Comparison of ENCODE assay signal across 1 cellular context in the genomic region with DNA sequence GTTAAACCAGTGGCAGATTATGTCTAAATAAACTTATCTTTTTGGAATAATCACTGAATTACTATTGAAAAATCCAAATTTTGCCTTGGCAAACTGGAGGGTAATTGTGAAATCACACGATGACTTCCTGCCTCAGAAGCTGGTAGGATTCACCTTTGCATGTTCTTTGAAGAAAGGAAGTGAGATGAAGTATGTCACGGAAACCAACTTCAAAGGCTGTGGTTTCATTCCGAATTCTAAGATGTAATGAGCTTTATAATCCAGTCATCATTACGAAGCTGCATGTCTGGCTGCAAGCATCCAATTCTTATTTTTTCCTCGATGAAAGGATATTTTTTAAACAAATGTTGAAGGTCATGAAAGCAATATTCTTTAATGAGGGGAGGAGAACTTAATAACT.
TF ChIP-seq lines count a peak whose summit lies in the region.

No MANE protein-coding gene starts in this region.

TF ChIP-seq in GM12878, 131 proteins besides CTCF, POLR2A, EP300 and RAD21 (continued from another document and continues in another):
- TF ChIP-seq, protein P1, sequence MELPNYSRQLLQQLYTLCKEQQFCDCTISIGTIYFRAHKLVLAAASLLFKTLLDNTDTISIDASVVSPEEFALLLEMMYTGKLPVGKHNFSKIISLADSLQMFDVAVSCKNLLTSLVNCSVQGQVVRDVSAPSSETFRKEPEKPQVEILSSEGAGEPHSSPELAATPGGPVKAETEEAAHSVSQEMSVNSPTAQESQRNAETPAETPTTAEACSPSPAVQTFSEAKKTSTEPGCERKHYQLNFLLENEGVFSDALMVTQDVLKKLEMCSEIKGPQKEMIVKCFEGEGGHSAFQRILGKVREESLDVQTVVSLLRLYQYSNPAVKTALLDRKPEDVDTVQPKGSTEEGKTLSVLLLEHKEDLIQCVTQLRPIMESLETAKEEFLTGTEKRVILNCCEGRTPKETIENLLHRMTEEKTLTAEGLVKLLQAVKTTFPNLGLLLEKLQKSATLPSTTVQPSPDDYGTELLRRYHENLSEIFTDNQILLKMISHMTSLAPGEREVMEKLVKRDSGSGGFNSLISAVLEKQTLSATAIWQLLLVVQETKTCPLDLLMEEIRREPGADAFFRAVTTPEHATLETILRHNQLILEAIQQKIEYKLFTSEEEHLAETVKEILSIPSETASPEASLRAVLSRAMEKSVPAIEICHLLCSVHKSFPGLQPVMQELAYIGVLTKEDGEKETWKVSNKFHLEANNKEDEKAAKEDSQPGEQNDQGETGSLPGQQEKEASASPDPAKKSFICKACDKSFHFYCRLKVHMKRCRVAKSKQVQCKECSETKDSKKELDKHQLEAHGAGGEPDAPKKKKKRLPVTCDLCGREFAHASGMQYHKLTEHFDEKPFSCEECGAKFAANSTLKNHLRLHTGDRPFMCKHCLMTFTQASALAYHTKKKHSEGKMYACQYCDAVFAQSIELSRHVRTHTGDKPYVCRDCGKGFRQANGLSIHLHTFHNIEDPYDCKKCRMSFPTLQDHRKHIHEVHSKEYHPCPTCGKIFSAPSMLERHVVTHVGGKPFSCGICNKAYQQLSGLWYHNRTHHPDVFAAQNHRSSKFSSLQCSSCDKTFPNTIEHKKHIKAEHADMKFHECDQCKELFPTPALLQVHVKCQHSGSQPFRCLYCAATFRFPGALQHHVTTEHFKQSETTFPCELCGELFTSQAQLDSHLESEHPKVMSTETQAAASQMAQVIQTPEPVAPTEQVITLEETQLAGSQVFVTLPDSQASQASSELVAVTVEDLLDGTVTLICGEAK (IDR thresholded peaks at IDR 0.05; ENCODE audit: borderline replicate concordance): no peak
- TF ChIP-seq DPF2 (IDR thresholded peaks at IDR 0.05) (0 out of 2 replicates have a peak, but pooled peaks have one; percentile 39), FOXM1 (IDR thresholded peaks at IDR 0.05; ENCODE audit: low read depth, low read length) (no peak), STAT3 (IDR thresholded peaks at IDR 0.05; ENCODE audit: low read depth, low read length) (0 out of 2 replicates have a peak, but pooled peaks have one; percentile 36), EGR1 (IDR thresholded peaks at IDR 0.05; ENCODE audit: borderline replicate concordance in 1 of 2, low read depth in 2 of 2, low read length in 2 of 2) (no peak), IKZF2 (IDR thresholded peaks at IDR 0.05) (peak; percentile 52 to 63; a peak in 2 of 4 replicates), TCF7 (IDR thresholded peaks at IDR 0.05; ENCODE audit: borderline replicate concordance) (peak; percentile 86), JUND (IDR thresholded peaks at IDR 0.05; ENCODE audit: low read depth, low read length) (no peak), CREB1 (IDR thresholded peaks at IDR 0.05; ENCODE audit: low read depth) (peak; percentile 78), IKZF1 (conservative IDR thresholded peaks at IDR 0.05) (peak; percentile 29; the same call in 1 of the 2 replicates), SMAD1 (IDR thresholded peaks at IDR 0.05; ENCODE audit: low read depth, partially characterized antibody) (no peak), FOXK2 (IDR thresholded peaks at IDR 0.05) (no peak), ETV6 (conservative IDR thresholded peaks at IDR 0.05 in 1 of 2, IDR thresholded peaks at IDR 0.05 in 1 of 2; ENCODE audit: borderline replicate concordance in 1 of 2, low read depth in 1 of 2) (peak in 1 of 2 experiments; percentile 54; a peak in 1 of 4 replicates), HCFC1 (IDR thresholded peaks at IDR 0.05; ENCODE audit: low read length) (no peak), CREM (IDR thresholded peaks at IDR 0.05; ENCODE audit: low read depth) (0 out of 2 replicates have a peak, but pooled peaks have one; percentile 47), MTA2 (IDR thresholded peaks at IDR 0.05; ENCODE audit: low read depth) (peak; percentile 75), ASH2L (IDR thresholded peaks at IDR 0.05; ENCODE audit: borderline replicate concordance, low read depth) (no peak), NR2C1 (IDR thresholded peaks at IDR 0.05) (no peak), STAT1 (conservative IDR thresholded peaks at IDR 0.05) (no peak), POU2F2 (IDR thresholded peaks at IDR 0.05; ENCODE audit: borderline replicate concordance, low read depth, low read length) (peak; percentile 53; the same call in 1 of the 3 replicates), ZNF217 (IDR thresholded peaks at IDR 0.05) (no peak)
- TF ChIP-seq, protein P2, sequence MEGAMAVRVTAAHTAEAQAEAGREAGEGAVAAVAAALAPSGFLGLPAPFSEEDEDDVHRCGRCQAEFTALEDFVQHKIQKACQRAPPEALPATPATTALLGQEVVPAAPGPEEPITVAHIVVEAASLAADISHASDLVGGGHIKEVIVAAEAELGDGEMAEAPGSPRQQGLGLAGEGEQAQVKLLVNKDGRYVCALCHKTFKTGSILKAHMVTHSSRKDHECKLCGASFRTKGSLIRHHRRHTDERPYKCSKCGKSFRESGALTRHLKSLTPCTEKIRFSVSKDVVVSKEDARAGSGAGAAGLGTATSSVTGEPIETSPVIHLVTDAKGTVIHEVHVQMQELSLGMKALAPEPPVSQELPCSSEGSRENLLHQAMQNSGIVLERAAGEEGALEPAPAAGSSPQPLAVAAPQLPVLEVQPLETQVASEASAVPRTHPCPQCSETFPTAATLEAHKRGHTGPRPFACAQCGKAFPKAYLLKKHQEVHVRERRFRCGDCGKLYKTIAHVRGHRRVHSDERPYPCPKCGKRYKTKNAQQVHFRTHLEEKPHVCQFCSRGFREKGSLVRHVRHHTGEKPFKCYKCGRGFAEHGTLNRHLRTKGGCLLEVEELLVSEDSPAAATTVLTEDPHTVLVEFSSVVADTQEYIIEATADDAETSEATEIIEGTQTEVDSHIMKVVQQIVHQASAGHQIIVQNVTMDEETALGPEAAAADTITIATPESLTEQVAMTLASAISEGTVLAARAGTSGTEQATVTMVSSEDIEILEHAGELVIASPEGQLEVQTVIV (IDR thresholded peaks at IDR 0.05; ENCODE audit: borderline replicate concordance, partially characterized antibody): no peak
- TF ChIP-seq, protein P3, sequence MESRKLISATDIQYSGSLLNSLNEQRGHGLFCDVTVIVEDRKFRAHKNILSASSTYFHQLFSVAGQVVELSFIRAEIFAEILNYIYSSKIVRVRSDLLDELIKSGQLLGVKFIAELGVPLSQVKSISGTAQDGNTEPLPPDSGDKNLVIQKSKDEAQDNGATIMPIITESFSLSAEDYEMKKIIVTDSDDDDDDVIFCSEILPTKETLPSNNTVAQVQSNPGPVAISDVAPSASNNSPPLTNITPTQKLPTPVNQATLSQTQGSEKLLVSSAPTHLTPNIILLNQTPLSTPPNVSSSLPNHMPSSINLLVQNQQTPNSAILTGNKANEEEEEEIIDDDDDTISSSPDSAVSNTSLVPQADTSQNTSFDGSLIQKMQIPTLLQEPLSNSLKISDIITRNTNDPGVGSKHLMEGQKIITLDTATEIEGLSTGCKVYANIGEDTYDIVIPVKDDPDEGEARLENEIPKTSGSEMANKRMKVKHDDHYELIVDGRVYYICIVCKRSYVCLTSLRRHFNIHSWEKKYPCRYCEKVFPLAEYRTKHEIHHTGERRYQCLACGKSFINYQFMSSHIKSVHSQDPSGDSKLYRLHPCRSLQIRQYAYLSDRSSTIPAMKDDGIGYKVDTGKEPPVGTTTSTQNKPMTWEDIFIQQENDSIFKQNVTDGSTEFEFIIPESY (IDR thresholded peaks at IDR 0.05): no peak
- TF ChIP-seq, protein P4, sequence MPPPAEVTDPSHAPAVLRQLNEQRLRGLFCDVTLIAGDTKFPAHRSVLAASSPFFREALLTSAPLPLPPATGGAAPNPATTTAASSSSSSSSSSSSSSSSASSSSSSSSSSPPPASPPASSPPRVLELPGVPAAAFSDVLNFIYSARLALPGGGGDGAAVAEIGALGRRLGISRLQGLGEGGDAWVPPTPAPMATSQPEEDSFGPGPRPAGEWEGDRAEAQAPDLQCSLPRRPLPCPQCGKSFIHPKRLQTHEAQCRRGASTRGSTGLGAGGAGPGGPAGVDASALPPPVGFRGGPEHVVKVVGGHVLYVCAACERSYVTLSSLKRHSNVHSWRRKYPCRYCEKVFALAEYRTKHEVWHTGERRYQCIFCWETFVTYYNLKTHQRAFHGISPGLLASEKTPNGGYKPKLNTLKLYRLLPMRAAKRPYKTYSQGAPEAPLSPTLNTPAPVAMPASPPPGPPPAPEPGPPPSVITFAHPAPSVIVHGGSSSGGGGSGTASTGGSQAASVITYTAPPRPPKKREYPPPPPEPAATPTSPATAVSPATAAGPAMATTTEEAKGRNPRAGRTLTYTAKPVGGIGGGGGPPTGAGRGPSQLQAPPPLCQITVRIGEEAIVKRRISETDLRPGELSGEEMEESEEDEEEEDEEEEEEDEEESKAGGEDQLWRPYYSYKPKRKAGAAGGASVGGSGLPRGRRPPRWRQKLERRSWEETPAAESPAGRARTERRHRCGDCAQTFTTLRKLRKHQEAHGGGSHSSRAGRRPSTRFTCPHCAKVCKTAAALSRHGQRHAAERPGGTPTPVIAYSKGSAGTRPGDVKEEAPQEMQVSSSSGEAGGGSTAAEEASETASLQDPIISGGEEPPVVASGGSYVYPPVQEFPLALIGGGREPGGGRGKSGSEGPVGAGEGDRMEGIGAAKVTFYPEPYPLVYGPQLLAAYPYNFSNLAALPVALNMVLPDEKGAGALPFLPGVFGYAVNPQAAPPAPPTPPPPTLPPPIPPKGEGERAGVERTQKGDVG (CRISPR knock-in tag; IDR thresholded peaks at IDR 0.05): no peak
- TF ChIP-seq, protein P5, sequence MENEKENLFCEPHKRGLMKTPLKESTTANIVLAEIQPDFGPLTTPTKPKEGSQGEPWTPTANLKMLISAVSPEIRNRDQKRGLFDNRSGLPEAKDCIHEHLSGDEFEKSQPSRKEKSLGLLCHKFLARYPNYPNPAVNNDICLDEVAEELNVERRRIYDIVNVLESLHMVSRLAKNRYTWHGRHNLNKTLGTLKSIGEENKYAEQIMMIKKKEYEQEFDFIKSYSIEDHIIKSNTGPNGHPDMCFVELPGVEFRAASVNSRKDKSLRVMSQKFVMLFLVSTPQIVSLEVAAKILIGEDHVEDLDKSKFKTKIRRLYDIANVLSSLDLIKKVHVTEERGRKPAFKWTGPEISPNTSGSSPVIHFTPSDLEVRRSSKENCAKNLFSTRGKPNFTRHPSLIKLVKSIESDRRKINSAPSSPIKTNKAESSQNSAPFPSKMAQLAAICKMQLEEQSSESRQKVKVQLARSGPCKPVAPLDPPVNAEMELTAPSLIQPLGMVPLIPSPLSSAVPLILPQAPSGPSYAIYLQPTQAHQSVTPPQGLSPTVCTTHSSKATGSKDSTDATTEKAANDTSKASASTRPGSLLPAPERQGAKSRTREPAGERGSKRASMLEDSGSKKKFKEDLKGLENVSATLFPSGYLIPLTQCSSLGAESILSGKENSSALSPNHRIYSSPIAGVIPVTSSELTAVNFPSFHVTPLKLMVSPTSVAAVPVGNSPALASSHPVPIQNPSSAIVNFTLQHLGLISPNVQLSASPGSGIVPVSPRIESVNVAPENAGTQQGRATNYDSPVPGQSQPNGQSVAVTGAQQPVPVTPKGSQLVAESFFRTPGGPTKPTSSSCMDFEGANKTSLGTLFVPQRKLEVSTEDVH (IDR thresholded peaks at IDR 0.05; ENCODE audit: low read depth, partially characterized antibody): no peak
- TF ChIP-seq, protein P6, sequence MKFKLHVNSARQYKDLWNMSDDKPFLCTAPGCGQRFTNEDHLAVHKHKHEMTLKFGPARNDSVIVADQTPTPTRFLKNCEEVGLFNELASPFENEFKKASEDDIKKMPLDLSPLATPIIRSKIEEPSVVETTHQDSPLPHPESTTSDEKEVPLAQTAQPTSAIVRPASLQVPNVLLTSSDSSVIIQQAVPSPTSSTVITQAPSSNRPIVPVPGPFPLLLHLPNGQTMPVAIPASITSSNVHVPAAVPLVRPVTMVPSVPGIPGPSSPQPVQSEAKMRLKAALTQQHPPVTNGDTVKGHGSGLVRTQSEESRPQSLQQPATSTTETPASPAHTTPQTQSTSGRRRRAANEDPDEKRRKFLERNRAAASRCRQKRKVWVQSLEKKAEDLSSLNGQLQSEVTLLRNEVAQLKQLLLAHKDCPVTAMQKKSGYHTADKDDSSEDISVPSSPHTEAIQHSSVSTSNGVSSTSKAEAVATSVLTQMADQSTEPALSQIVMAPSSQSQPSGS (IDR thresholded peaks at IDR 0.05; ENCODE audit: low read length): peak; percentile 70
- TF ChIP-seq, protein P7, sequence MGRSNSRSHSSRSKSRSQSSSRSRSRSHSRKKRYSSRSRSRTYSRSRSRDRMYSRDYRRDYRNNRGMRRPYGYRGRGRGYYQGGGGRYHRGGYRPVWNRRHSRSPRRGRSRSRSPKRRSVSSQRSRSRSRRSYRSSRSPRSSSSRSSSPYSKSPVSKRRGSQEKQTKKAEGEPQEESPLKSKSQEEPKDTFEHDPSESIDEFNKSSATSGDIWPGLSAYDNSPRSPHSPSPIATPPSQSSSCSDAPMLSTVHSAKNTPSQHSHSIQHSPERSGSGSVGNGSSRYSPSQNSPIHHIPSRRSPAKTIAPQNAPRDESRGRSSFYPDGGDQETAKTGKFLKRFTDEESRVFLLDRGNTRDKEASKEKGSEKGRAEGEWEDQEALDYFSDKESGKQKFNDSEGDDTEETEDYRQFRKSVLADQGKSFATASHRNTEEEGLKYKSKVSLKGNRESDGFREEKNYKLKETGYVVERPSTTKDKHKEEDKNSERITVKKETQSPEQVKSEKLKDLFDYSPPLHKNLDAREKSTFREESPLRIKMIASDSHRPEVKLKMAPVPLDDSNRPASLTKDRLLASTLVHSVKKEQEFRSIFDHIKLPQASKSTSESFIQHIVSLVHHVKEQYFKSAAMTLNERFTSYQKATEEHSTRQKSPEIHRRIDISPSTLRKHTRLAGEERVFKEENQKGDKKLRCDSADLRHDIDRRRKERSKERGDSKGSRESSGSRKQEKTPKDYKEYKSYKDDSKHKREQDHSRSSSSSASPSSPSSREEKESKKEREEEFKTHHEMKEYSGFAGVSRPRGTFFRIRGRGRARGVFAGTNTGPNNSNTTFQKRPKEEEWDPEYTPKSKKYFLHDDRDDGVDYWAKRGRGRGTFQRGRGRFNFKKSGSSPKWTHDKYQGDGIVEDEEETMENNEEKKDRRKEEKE (IDR thresholded peaks at IDR 0.05): no peak
- TF ChIP-seq, protein P8, sequence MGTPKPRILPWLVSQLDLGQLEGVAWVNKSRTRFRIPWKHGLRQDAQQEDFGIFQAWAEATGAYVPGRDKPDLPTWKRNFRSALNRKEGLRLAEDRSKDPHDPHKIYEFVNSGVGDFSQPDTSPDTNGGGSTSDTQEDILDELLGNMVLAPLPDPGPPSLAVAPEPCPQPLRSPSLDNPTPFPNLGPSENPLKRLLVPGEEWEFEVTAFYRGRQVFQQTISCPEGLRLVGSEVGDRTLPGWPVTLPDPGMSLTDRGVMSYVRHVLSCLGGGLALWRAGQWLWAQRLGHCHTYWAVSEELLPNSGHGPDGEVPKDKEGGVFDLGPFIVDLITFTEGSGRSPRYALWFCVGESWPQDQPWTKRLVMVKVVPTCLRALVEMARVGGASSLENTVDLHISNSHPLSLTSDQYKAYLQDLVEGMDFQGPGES (IDR thresholded peaks at IDR 0.05): no peak
- TF ChIP-seq, protein P9, sequence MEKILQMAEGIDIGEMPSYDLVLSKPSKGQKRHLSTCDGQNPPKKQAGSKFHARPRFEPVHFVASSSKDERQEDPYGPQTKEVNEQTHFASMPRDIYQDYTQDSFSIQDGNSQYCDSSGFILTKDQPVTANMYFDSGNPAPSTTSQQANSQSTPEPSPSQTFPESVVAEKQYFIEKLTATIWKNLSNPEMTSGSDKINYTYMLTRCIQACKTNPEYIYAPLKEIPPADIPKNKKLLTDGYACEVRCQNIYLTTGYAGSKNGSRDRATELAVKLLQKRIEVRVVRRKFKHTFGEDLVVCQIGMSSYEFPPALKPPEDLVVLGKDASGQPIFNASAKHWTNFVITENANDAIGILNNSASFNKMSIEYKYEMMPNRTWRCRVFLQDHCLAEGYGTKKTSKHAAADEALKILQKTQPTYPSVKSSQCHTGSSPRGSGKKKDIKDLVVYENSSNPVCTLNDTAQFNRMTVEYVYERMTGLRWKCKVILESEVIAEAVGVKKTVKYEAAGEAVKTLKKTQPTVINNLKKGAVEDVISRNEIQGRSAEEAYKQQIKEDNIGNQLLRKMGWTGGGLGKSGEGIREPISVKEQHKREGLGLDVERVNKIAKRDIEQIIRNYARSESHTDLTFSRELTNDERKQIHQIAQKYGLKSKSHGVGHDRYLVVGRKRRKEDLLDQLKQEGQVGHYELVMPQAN (conservative IDR thresholded peaks at IDR 0.05): no peak
- TF ChIP-seq, protein P10, sequence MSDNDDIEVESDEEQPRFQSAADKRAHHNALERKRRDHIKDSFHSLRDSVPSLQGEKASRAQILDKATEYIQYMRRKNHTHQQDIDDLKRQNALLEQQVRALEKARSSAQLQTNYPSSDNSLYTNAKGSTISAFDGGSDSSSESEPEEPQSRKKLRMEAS (IDR thresholded peaks at IDR 0.05; ENCODE audit: low read depth, low read length): no peak
